32 cellular contexts compared by ENCODE assay signal in genomic region chr11:58216476-58216875, GRCh38. TPM values are rescaled to one million over a fixed set of nuclear protein-coding genes. Genes with fewer than 3 reads are reported as not detected.
"Had no signal": no experiment of that assay in that cellular context is flagged by ENCODE, and none has a peak within 500 bp of the region (broad histone marks: within the 10 kb centered on the region; RNA-seq: fewer than 3 reads in every experiment).

No MANE protein-coding gene starts in this region.

- DNase-seq: islet precursor cell; left ventricle myocardium inferior; midbrain; mucosa of descending colon; naive thymus-derived CD4-positive, alpha-beta T cell; ovary; posterior cingulate gyrus; retina; right cardiac atrium; sigmoid colon; small intestine; spleen; stimulated activated CD4-positive, alpha-beta T cell treated with anti-CD3 and anti-CD28 coated beads, Interleukin-4, amount 100 ng/mL, for 24 hours; stimulated activated naive CD4-positive, alpha-beta T cell; tibial artery; trophoblast cell; upper lobe of right lung had no signal

- H3K4me3 ChIP-seq: hepatocyte, left ventricle myocardium inferior, lung, mucosa of descending colon, ovary, prostate gland, sigmoid colon, spleen, suprapubic skin, thoracic aorta, tibial artery, upper lobe of right lung had no signal

- H3K27me3 ChIP-seq: hepatocyte, ovary, sigmoid colon, spleen, suprapubic skin, tibial artery, upper lobe of right lung had no signal

- H3K36me3 ChIP-seq: left ventricle myocardium inferior, ovary, prostate gland, sigmoid colon, spleen, suprapubic skin, thoracic aorta, tibial artery, upper lobe of right lung had no signal

- H3K27ac ChIP-seq: hepatocyte, left ventricle myocardium inferior, ovary, prostate gland, sigmoid colon, spleen, suprapubic skin, thoracic aorta, tibial artery, upper lobe of right lung had no signal

- H3K79me2 ChIP-seq: hepatocyte had no signal

- ATAC-seq: mucosa of descending colon; naive thymus-derived CD4-positive, alpha-beta T cell; natural killer cell treated with Interleukin-12 subunit alpha and Interleukin-12 subunit beta and Interleukin-15 and Interleukin-18, amount 100 ng/mL, for 72 hours; right cardiac atrium; stimulated activated effector memory CD8-positive, alpha-beta T cell treated with anti-CD3 and anti-CD28 coated beads, Interleukin-12 subunit alpha, Interleukin-12 subunit beta, amount 100 ng/mL, for 72 hours; upper lobe of right lung had no signal

- H3K4me2 ChIP-seq: hepatocyte had no signal

- H3K4me1 ChIP-seq: left ventricle myocardium inferior, prostate gland, sigmoid colon, spleen, suprapubic skin, tibial artery, upper lobe of right lung had no signal

- H3K9me3 ChIP-seq: left ventricle myocardium inferior, mucosa of descending colon, ovary, prostate gland, sigmoid colon, spleen, suprapubic skin, thoracic aorta, tibial artery, upper lobe of right lung had no signal

- H2AFZ ChIP-seq: hepatocyte had no signal

- FAIRE-seq: urothelium cell line had no signal

RNA-seq across cellular contexts. Expression of gene OR1S1, which starts 4.0 kb away (rescaled TPM):
- total RNA-seq: hepatocyte; kidney epithelial cell; left ventricle myocardium inferior; lower leg skin; lung; mesenteric fat pad; mucosa of descending colon; myocyte; naive thymus-derived CD4-positive, alpha-beta T cell; natural killer cell treated with Interleukin-12 subunit alpha and Interleukin-12 subunit beta and Interleukin-15 and Interleukin-18, amount 100 ng/mL, for 72 hours; omental fat pad; ovary; prostate gland; right cardiac atrium; sigmoid colon; spleen; subcutaneous adipose tissue; suprapubic skin; thoracic aorta; upper lobe of right lung had no signal
- polyA plus RNA-seq: hepatocyte; lung; naive thymus-derived CD4-positive, alpha-beta T cell; neural cell; ovary; right cardiac atrium; sigmoid colon; small intestine; spleen had no signal

RNA-seq across cellular contexts. Expression of gene OR10Q1, which starts 12.2 kb away (rescaled TPM):
- total RNA-seq: kidney epithelial cell; left ventricle myocardium inferior; lower leg skin; lung; mesenteric fat pad; mucosa of descending colon; myocyte; naive thymus-derived CD4-positive, alpha-beta T cell; natural killer cell treated with Interleukin-12 subunit alpha and Interleukin-12 subunit beta and Interleukin-15 and Interleukin-18, amount 100 ng/mL, for 72 hours; omental fat pad; ovary; prostate gland; right cardiac atrium; sigmoid colon; spleen; subcutaneous adipose tissue; suprapubic skin; thoracic aorta; upper lobe of right lung had no signal
- polyA plus RNA-seq: hepatocyte; naive thymus-derived CD4-positive, alpha-beta T cell; neural cell; ovary; right cardiac atrium; sigmoid colon; spleen had no signal

RNA-seq across cellular contexts. Expression of gene OR1S2, which starts 12.5 kb away (rescaled TPM):
- total RNA-seq: hepatocyte; kidney epithelial cell; left ventricle myocardium inferior; lower leg skin; lung; mesenteric fat pad; mucosa of descending colon; myocyte; naive thymus-derived CD4-positive, alpha-beta T cell; natural killer cell treated with Interleukin-12 subunit alpha and Interleukin-12 subunit beta and Interleukin-15 and Interleukin-18, amount 100 ng/mL, for 72 hours; omental fat pad; ovary; prostate gland; right cardiac atrium; sigmoid colon; spleen; subcutaneous adipose tissue; suprapubic skin; thoracic aorta; upper lobe of right lung had no signal
- polyA plus RNA-seq: hepatocyte; lung; naive thymus-derived CD4-positive, alpha-beta T cell; neural cell; ovary; right cardiac atrium; sigmoid colon; small intestine; spleen had no signal

RNA-seq across cellular contexts. Expression of gene OR9Q2, which starts 27.6 kb away (rescaled TPM):
- total RNA-seq: hepatocyte; kidney epithelial cell; left ventricle myocardium inferior; lung; mesenteric fat pad; mucosa of descending colon; myocyte; naive thymus-derived CD4-positive, alpha-beta T cell; natural killer cell treated with Interleukin-12 subunit alpha and Interleukin-12 subunit beta and Interleukin-15 and Interleukin-18, amount 100 ng/mL, for 72 hours; omental fat pad; ovary; right cardiac atrium; sigmoid colon; spleen; subcutaneous adipose tissue; thoracic aorta; upper lobe of right lung had no signal
- polyA plus RNA-seq: hepatocyte; lung; naive thymus-derived CD4-positive, alpha-beta T cell; neural cell; ovary; right cardiac atrium; sigmoid colon; small intestine; spleen had no signal

RNA-seq across cellular contexts. Expression of gene OR10W1, which starts 51.6 kb away (rescaled TPM):
- total RNA-seq: hepatocyte; kidney epithelial cell; left ventricle myocardium inferior; lower leg skin; mesenteric fat pad; mucosa of descending colon; myocyte; naive thymus-derived CD4-positive, alpha-beta T cell; natural killer cell treated with Interleukin-12 subunit alpha and Interleukin-12 subunit beta and Interleukin-15 and Interleukin-18, amount 100 ng/mL, for 72 hours; omental fat pad; ovary; prostate gland; right cardiac atrium; sigmoid colon; spleen; subcutaneous adipose tissue; suprapubic skin; thoracic aorta; upper lobe of right lung had no signal
- polyA plus RNA-seq: hepatocyte; lung; naive thymus-derived CD4-positive, alpha-beta T cell; neural cell; ovary; right cardiac atrium; sigmoid colon; small intestine; spleen had no signal
